11 cellular contexts compared by ENCODE assay signal in genomic region chr11:6248897-6249296, GRCh38. TPM values are rescaled to one million over a fixed set of nuclear protein-coding genes. Genes with fewer than 3 reads are reported as not detected.
"Had no signal": no experiment of that assay in that cellular context is flagged by ENCODE, and none has a peak within 500 bp of the region (broad histone marks: within the 10 kb centered on the region; RNA-seq: fewer than 3 reads in every experiment).

No MANE protein-coding gene starts in this region.

RNA-seq across cellular contexts. Expression of gene CNGA4, which starts 10.0 kb away (rescaled TPM):
- total RNA-seq: Right ventricle myocardium inferior, Right ventricle myocardium superior, RPMI7951, SJCRH30, SJSA1, SK-MEL-5 had no signal

RNA-seq across cellular contexts. Expression of gene CCKBR, which starts 10.7 kb away (rescaled TPM):
- total RNA-seq: OCI-LY7, PC-3, PC-9, Peyer's patch, Right ventricle myocardium inferior, Right ventricle myocardium superior, RPMI7951, SJSA1, SK-MEL-5 had no signal
- polyA plus RNA-seq: SK-N-SH had no signal

RNA-seq across cellular contexts. Expression of gene C11orf42, which starts 43.5 kb away (rescaled TPM):
- total RNA-seq: OCI-LY7, PC-3, PC-9, Peyer's patch, Right ventricle myocardium inferior, Right ventricle myocardium superior, RPMI7951, SJCRH30, SJSA1, SK-MEL-5 had no signal
- polyA plus RNA-seq: SK-N-SH had no signal

RNA-seq across cellular contexts. Expression of gene OR52W1, which starts 49.9 kb away (rescaled TPM):
- total RNA-seq: OCI-LY7, PC-3, PC-9, Peyer's patch, Right ventricle myocardium inferior, Right ventricle myocardium superior, RPMI7951, SJCRH30, SJSA1, SK-MEL-5 had no signal
- polyA plus RNA-seq: SK-N-SH had no signal
